1 cellular context compared by ENCODE assay signal in the genomic region with DNA sequence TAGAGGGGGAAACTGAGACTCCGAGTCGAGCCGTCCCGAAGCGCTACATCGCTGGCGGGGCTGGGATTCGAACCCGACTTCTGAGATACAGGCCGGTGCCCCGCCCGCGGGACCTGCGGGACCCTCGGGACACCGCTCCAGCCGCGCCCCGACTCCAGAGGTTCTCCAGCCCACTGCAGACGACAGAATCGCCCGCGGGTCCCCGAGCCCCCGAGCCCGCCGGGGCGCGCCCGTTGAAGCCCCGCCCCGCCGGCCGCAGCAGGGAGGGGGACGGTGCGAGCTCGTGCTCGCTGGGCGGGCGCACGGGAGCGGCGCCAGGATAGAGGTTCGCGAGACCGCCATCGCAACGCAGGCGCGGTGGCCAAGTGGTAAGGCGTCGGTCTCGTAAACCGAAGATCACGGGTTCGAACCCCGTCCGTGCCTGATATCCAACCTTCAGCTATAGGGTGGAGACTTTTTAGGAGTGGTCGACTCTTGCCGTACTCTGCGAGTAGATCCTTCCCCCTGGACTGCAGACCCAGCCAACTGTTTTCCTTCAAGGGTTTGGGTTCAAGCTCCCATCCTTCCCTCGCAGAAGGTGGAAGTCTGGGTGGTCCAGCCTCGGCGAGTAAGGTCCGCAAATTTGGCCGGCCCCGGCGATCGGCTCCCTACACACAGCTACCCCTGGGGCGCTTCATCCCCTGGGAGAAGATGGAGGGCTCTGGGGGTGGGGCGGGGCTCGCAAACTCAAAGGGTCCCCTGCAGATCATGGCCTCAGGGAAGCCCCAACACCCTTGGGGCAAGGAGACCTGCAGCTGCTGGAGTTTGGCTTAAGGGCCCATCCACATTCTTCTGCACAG.
TF ChIP-seq lines count a peak whose summit lies in the region.

No MANE protein-coding gene starts in this region.

TF ChIP-seq in K562, 482 proteins besides CTCF, POLR2A, EP300 and RAD21 (continued from another document and continues in another):
- TF ChIP-seq PRDM10 (IDR thresholded peaks at IDR 0.05; ENCODE audit: partially characterized antibody), result peak; percentile 67
- TF ChIP-seq, protein P1, sequence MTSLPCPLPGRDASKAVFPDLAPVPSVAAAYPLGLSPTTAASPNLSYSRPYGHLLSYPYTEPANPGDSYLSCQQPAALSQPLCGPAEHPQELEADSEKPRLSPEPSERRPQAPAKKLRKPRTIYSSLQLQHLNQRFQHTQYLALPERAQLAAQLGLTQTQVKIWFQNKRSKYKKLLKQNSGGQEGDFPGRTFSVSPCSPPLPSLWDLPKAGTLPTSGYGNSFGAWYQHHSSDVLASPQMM (CRISPR knock-in tag; IDR thresholded peaks at IDR 0.05), result no peak
- TF ChIP-seq NR2C1 (IDR thresholded peaks at IDR 0.05), result no peak
- no peak for TF ChIP-seq NR2C1 (tag; IDR thresholded peaks at IDR 0.05)
- peak; percentile 66; the same call in 1 of the 2 replicates for TF ChIP-seq ZNF431 (CRISPR knock-in tag; IDR thresholded peaks at IDR 0.05)
- peak; percentile 32; the same call in 1 of the 2 replicates for TF ChIP-seq KLF1 (tag; IDR thresholded peaks at IDR 0.05)
- peak; percentile 73 for TF ChIP-seq MYC (IDR thresholded peaks at IDR 0.05; ENCODE audit: low read depth, low read length)
- no peak for TF ChIP-seq MYC (CRISPR knock-in tag; IDR thresholded peaks at IDR 0.05; ENCODE audit: borderline replicate concordance, low read depth)
- TF ChIP-seq ZNF324 (CRISPR knock-in tag; IDR thresholded peaks at IDR 0.05), result no peak
- TF ChIP-seq KAT7 (CRISPR knock-in tag; IDR thresholded peaks at IDR 0.05; ENCODE audit: borderline replicate concordance), result peak; percentile 78; the same call in 1 of the 2 replicates
- TF ChIP-seq KLF10 (CRISPR knock-in tag; IDR thresholded peaks at IDR 0.05), result no peak
- TF ChIP-seq GMEB1 (CRISPR knock-in tag; IDR thresholded peaks at IDR 0.05), result peak; percentile 71
- TF ChIP-seq NFYB (IDR thresholded peaks at IDR 0.05; ENCODE audit: extremely low read depth, insufficient read length), result no peak
- no peak for TF ChIP-seq ZNF668 (CRISPR knock-in tag; IDR thresholded peaks at IDR 0.05)
- 0 out of 2 replicates have a peak, but pooled peaks have one; percentile 18 for TF ChIP-seq TCF3 (CRISPR knock-in tag; IDR thresholded peaks at IDR 0.05)
- TF ChIP-seq SMAD1 (IDR thresholded peaks at IDR 0.05; ENCODE audit: low read depth, low read length, partially characterized antibody), result no peak
- peak; percentile 78 for TF ChIP-seq CCNT2 (IDR thresholded peaks at IDR 0.05; ENCODE audit: borderline replicate concordance, extremely low read depth, insufficient read length, low read depth, low read length)
- TF ChIP-seq TEAD4 (IDR thresholded peaks at IDR 0.05; ENCODE audit: low read length), result peak; percentile 74
- TF ChIP-seq TEAD4 (CRISPR knock-in tag; IDR thresholded peaks at IDR 0.05; ENCODE audit: borderline replicate concordance), result no peak
- no peak for TF ChIP-seq ZBTB8A (IDR thresholded peaks at IDR 0.05; ENCODE audit: partially characterized antibody)
- no peak; the same call in 1 of the 2 replicates for TF ChIP-seq PRMT5 (CRISPR knock-in tag; IDR thresholded peaks at IDR 0.05)
- TF ChIP-seq ZSCAN29 (IDR thresholded peaks at IDR 0.05), result 0 out of 2 replicates have a peak, but pooled peaks have one; percentile 25
- TF ChIP-seq ZBTB40 (IDR thresholded peaks at IDR 0.05), result peak; percentile 89
- no peak for TF ChIP-seq ZBTB40 (CRISPR knock-in tag; IDR thresholded peaks at IDR 0.05)
- no peak for TF ChIP-seq EHMT2 (IDR thresholded peaks at IDR 0.05)
- TF ChIP-seq PCBP2 (IDR thresholded peaks at IDR 0.05; ENCODE audit: low read depth, low read length, poor library complexity, severe bottlenecking), result no peak
- TF ChIP-seq DPF2 (IDR thresholded peaks at IDR 0.05), result no peak
- no peak for TF ChIP-seq ZKSCAN3 (CRISPR knock-in tag; IDR thresholded peaks at IDR 0.05)
- TF ChIP-seq JUNB (CRISPR knock-in tag; conservative IDR thresholded peaks at IDR 0.05), result no peak
- TF ChIP-seq GTF2F1 (IDR thresholded peaks at IDR 0.05; ENCODE audit: low read depth, low read length), result no peak
- no peak for TF ChIP-seq BCL6 (CRISPR knock-in tag; IDR thresholded peaks at IDR 0.05)
- TF ChIP-seq ARID4B (CRISPR knock-in tag; IDR thresholded peaks at IDR 0.05), result peak; percentile 46
- TF ChIP-seq TBL1XR1 (IDR thresholded peaks at IDR 0.05; ENCODE audit: low read length in 2 of 2), result peak in 1 of 2 experiments; percentile 95; a peak in 3 of 4 replicates
- no peak for TF ChIP-seq CREB3L1 (IDR thresholded peaks at IDR 0.05; ENCODE audit: borderline replicate concordance, low read depth)
- no peak for TF ChIP-seq NR2F6 (CRISPR knock-in tag; IDR thresholded peaks at IDR 0.05)
